ENCODE assay signal across 24 cellular contexts in genomic region chr1:230074762-230075161, GRCh38.
"Had no signal": no experiment of that assay in that cellular context is flagged by ENCODE, and none has a peak within 500 bp of the region (broad histone marks: within the 10 kb centered on the region; RNA-seq: fewer than 3 reads in every experiment).

No MANE protein-coding gene starts in this region.

- H3K27ac ChIP-seq: hepatocyte, left ventricle myocardium inferior had no signal

- H3K4me3 ChIP-seq: adrenal gland, body of pancreas, coronary artery, dorsolateral prefrontal cortex, hepatocyte, left ventricle myocardium inferior, lung, mucosa of descending colon, stomach, tibial artery had no signal

- H3K27me3 ChIP-seq: adrenal gland, body of pancreas, dorsolateral prefrontal cortex, hepatocyte, stomach, tibial artery had no signal

- H3K36me3 ChIP-seq: adrenal gland, left ventricle myocardium inferior, tibial artery had no signal

- H3K9me3 ChIP-seq: adrenal gland, body of pancreas, left ventricle myocardium inferior, mucosa of descending colon, stomach, tibial artery had no signal

- DNase-seq: activated CD4-positive, alpha-beta memory T cell treated with anti-CD3 and anti-CD28 coated beads, Interleukin-2, amount 10 ng/mL, durations not matched to agents 7 days and 5 days; activated CD4-positive, alpha-beta T cell treated with anti-CD3 and anti-CD28 coated beads, Interleukin-2, amount 10 ng/mL, durations not matched to agents 24 days and 14 days; activated CD4-positive, CD25-positive, alpha-beta regulatory T cell treated with anti-CD3 and anti-CD28 coated beads, Interleukin-2, amount 50 U/mL, for 72 hours; activated effector memory CD4-positive, alpha-beta T cell treated with Interleukin-2 at 50 U/mL for 16 hours; activated naive CD4-positive, alpha-beta T cell treated with anti-CD3 and anti-CD28 coated beads for 36 hours; activated naive CD8-positive, alpha-beta T cell treated with anti-CD3 and anti-CD28 coated beads for 36 hours; aorta; body of pancreas; cerebellar nuclear complex; dorsolateral prefrontal cortex; effector memory CD4-positive, alpha-beta T cell; left ventricle myocardium inferior; mesendoderm; mucosa of descending colon; stimulated activated CD4-positive, alpha-beta T cell treated with anti-CD3 and anti-CD28 coated beads, Interleukin-15, amount 100 ng/mL, for 24 hours; stimulated activated CD4-positive, alpha-beta T cell treated with anti-CD3 and anti-CD28 coated beads, Interleukin-2, amount 100 ng/mL, for 24 hours; stimulated activated naive B cell treated with anti-CD40 and anti-IgM and Interleukin-4, amounts not matched to agents 10 μg/mL and 1 μg/mL and 100 μg/mL, for 72 hours; stomach; T-helper 9 cell; tibial artery had no signal
